15 cellular contexts compared by ENCODE assay signal in the genomic region with DNA sequence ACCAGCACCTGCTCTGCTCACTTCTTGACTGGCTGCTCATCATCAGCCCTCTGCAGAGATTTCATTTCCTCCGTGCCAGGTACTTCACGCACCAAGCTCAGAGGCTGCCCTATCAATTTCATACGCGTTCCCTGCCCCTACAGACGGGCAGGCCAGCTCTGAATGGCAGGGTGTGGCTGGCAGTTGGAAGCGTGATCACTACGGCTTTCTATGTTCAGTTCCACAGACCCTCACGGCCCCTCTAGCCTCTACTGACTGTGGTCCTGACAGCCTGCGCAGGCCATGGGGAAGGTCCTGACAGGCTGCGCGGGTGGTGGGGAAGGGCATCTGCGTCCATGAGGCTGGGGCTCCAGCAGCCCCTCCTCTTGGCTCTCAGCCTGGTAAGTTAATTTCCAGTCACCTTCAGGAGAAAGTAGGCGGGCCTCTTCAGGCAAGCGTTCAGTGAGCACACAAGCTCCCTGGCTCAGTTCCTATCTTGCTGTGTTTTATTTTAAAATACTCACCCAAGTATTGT.
DNase-seq lines count a peak whose midpoint lies in the region; ATAC-seq, FAIRE-seq and TF ChIP-seq lines count a peak whose summit lies in the region.
"Had no signal": no experiment of that assay in that cellular context is flagged by ENCODE, and none has a peak within 500 bp of the region (broad histone marks: within the 10 kb centered on the region; RNA-seq: fewer than 3 reads in every experiment).

No MANE protein-coding gene starts in this region.

- H3K36me3 ChIP-seq in rectal smooth muscle tissue (ENCODE audit: control insufficient read depth, insufficient read depth, low read length) (no peaks in the 10 kb centered on the region), suprapubic skin (no peaks in the 10 kb centered on the region), prostate gland (no peaks in the 10 kb centered on the region)

- H3K4me3 ChIP-seq in rectal smooth muscle tissue (ENCODE audit: low read length) (peak overlapping the region; percentile 13), suprapubic skin (no peak overlapping the region), prostate gland (no peak overlapping the region)
- H3K4me3 ChIP-seq: spleen had no signal

- H3K9me3 ChIP-seq in suprapubic skin, result no peaks in the 10 kb centered on the region
- H3K9me3 ChIP-seq in prostate gland, result no peaks in the 10 kb centered on the region
- H3K9me3 ChIP-seq: spleen had no signal

- H3K27me3 ChIP-seq in rectal smooth muscle tissue (ENCODE audit: control insufficient read depth, insufficient read depth, low read length) (no peaks in the 10 kb centered on the region), suprapubic skin (no peaks in the 10 kb centered on the region), prostate gland (replicated peaks; ENCODE audit: insufficient read depth) (no peaks in the 10 kb centered on the region)
- H3K27me3 ChIP-seq: spleen had no signal

- peak; percentile 68 for ATAC-seq in Right ventricle myocardium superior (ENCODE audit: poor library complexity)
- ATAC-seq: CD8-positive, alpha-beta T cell had no signal

- intact Hi-C loops in Right ventricle myocardium superior (cut with DNase I), result no loop called here
- intact Hi-C loops in prostate gland (cut with DNase I), result no loop called here

- H3K4me1 ChIP-seq in rectal smooth muscle tissue (ENCODE audit: control insufficient read depth, insufficient read depth, low read length) (no peaks in the 10 kb centered on the region), suprapubic skin (peaks cover 15% of the 10 kb centered on the region), prostate gland (replicated peaks) (no peaks in the 10 kb centered on the region)

- no peak overlapping the region for H3K9ac ChIP-seq in rectal smooth muscle tissue (ENCODE audit: low read length)

- DNase-seq in NCI-H1105 (lab: John Stamatoyannopoulos, UW) (peak; percentile 86), NCI-H69 (lab: John Stamatoyannopoulos, UW) (peak; percentile 95), Right ventricle myocardium superior (no peak), urothelium cell line (ENCODE audit: low spot score) (no peak), suprapubic skin (ENCODE audit: low spot score in 2 of 2) (no peak), AG20443 (ENCODE audit: low spot score) (no peak), prostate gland (ENCODE audit: low spot score) (no peak)
- DNase-seq: activated CD4-positive, alpha-beta T cell treated with anti-CD3 and anti-CD28 coated beads for 48 hours; activated naive CD4-positive, alpha-beta T cell treated with anti-CD3 and anti-CD28 coated beads, Interleukin-2, amount 50 U/mL, for 16 hours; effector CD8-positive, alpha-beta T cell; midbrain; spleen had no signal

- no peak for TF ChIP-seq EP300 in suprapubic skin (IDR thresholded peaks at IDR 0.05)

- H3K27ac ChIP-seq in rectal smooth muscle tissue (ENCODE audit: low read depth, low read length), result no peak overlapping the region
- H3K27ac ChIP-seq in suprapubic skin, result no peak overlapping the region
- H3K27ac ChIP-seq in prostate gland, result no peak overlapping the region
- H3K27ac ChIP-seq: HL-60, spleen had no signal

- TF ChIP-seq CTCF in suprapubic skin (IDR thresholded peaks at IDR 0.05) (no peak), prostate gland (IDR thresholded peaks at IDR 0.05) (no peak)

- no peak for FAIRE-seq in urothelium cell line (lab: Jason Lieb, UNC)

- TF ChIP-seq POLR2A in suprapubic skin (IDR thresholded peaks at IDR 0.05) (no peak), prostate gland (IDR thresholded peaks at IDR 0.05) (no peak)

- WGBS in suprapubic skin, result 66% methylated on average over 12 of the region's 14 CpGs
- 66% methylated on average over 14 of the region's 14 CpGs for WGBS in prostate gland

Comparison
In these comparisons a context has a peak if more than half of its experiments do, and no peak if none do; other contexts are left out.
1. DNase-seq: peak in NCI-H1105 (single experiment) and NCI-H69 (single experiment); none in Right ventricle myocardium superior (single experiment), urothelium cell line (single experiment), suprapubic skin (0 of 2), AG20443 (single experiment) and prostate gland (single experiment).